ENCODE assay signal across 8 cellular contexts in genomic region chr3:15768421-15769255, GRCh38. TPM values are rescaled to one million over a fixed set of nuclear protein-coding genes. Genes with fewer than 3 reads are reported as not detected.
DNase-seq lines count a peak whose midpoint lies in the region; ATAC-seq and TF ChIP-seq lines count a peak whose summit lies in the region.

No MANE protein-coding gene starts in this region.

- TF ChIP-seq CTCF in AG04450 (IDR thresholded peaks at IDR 0.05; ENCODE audit: low read depth, low read length) (no peak), Panc1 (IDR thresholded peaks at IDR 0.05) (no peak), glutamatergic neuron (IDR thresholded peaks at IDR 0.05; ENCODE audit: partially characterized antibody, unreplicated experiment) (no peak)

- no peaks in the 10 kb centered on the region for H3K36me3 Mint-ChIP-seq in glutamatergic neuron (ENCODE audit: unreplicated experiment)

- H3K27me3 Mint-ChIP-seq in glutamatergic neuron (ENCODE audit: unreplicated experiment): no peaks in the 10 kb centered on the region

- ATAC-seq in GM18858 (IDR thresholded peaks at IDR 0.05; ENCODE audit: unreplicated experiment) (peak; percentile 92), HG03066 (IDR thresholded peaks at IDR 0.05; ENCODE audit: low read depth, unreplicated experiment) (peak; percentile 68), Panc1 (peak; percentile 91), esophagus mucosa (peak; percentile 96)

- no peak overlapping the region for H3K27ac Mint-ChIP-seq in glutamatergic neuron (ENCODE audit: unreplicated experiment)

- intact Hi-C loops in Panc1 (cut with micrococcal nuclease; ENCODE audit: unreplicated experiment): no loop called here

- H3K9me3 Mint-ChIP-seq in glutamatergic neuron (ENCODE audit: unreplicated experiment): no peaks in the 10 kb centered on the region

- H3K9me3 ChIP-seq in AG04450 (ENCODE audit: control insufficient read depth, insufficient read depth, low read length) (no peaks in the 10 kb centered on the region; the same call in 1 of the 2 replicates), Panc1 (ENCODE audit: control insufficient read depth, insufficient read depth, low read depth, low read length) (no peaks in the 10 kb centered on the region)

- H3K4me1 Mint-ChIP-seq in glutamatergic neuron (ENCODE audit: low read depth, unreplicated experiment): no peaks in the 10 kb centered on the region

- peak overlapping the region; percentile 21 for H3K27ac ChIP-seq in AG04450 (ENCODE audit: low read depth, low read length)
- H3K27ac ChIP-seq in Panc1 (ENCODE audit: low read length): peak overlapping the region; percentile 88

- no peaks in the 10 kb centered on the region for H3K27me3 ChIP-seq in AG04450 (ENCODE audit: control insufficient read depth, insufficient read depth, low read length)
- H3K27me3 ChIP-seq in Panc1 (ENCODE audit: control insufficient read depth, insufficient read depth, low read length): no peaks in the 10 kb centered on the region

- peaks cover 6% of the 10 kb centered on the region; the same call in 1 of the 2 replicates for H3K36me3 ChIP-seq in Panc1 (ENCODE audit: control insufficient read depth, insufficient read depth, low read length)

- CTCF ChIA-PET in AG04450 (lab: Charles Lee) (interaction anchor here (0.6 to 1.0 kb wide), 2 partner anchors 9 to 1565 kb away, joined by 3 read pairs; no protein-coding TSS in a partner anchor), Panc1 (lab: Charles Lee) (interaction anchor here (0.6 kb wide), 1 partner anchor 51 kb away, joined by 4 read pairs; no protein-coding TSS in a partner anchor)

- no TSS peak for BruUV-seq in Panc1 (replicated peaks; lab: Mats Ljungman, UMichigan)

- peak; percentile 82 for DNase-seq in AG04450 (ENCODE audit: low read depth, low spot score)
- DNase-seq in Panc1 (ENCODE audit: low read depth, low spot score): peak; percentile 83
- DNase-seq in skeletal muscle cell (ENCODE audit: low read depth): peak; percentile 88
- DNase-seq in ureter (ENCODE audit: low spot score): no peak
- DNase-seq in glutamatergic neuron: no peak

- peaks cover 34% of the 10 kb centered on the region for H3K4me1 ChIP-seq in Panc1 (ENCODE audit: control insufficient read depth, insufficient read depth, low read length)

- POLR2A ChIA-PET in AG04450 (lab: Yijun Ruan, JAX) (interaction anchor here (1.1 to 1.3 kb wide), 3 partner anchors 9 to 29 kb away, joined by 3 to 5 read pairs (median 5); partner anchors contain the start of gene ANKRD28), Panc1 (lab: Charles Lee) (interaction anchor here (0.6 kb wide), 2 partner anchors 18 to 131 kb away, joined by 3 to 8 read pairs; no protein-coding TSS in a partner anchor)

- in situ Hi-C loops in Panc1 (cut with HindIII; ENCODE audit: low pct_unique_long_range_greater_than_20kb, low sequenced_read_pairs): no loop called here

- H3K4me3 Mint-ChIP-seq in glutamatergic neuron (ENCODE audit: unreplicated experiment): no peak overlapping the region

- H3K4me3 ChIP-seq in AG04450 (ENCODE audit: low read depth, low read length) (no peak overlapping the region), Panc1 (ENCODE audit: low read depth in 2 of 2, low read length in 2 of 2) (no peak overlapping the region), skeletal muscle cell (ENCODE audit: low read depth, low read length) (no peak overlapping the region)

RNA-seq across cellular contexts. Expression of gene ANKRD28, which starts 29.1 kb away (rescaled TPM):
- polyA plus RNA-seq in AG04450 (2011; rRNA removed): 114 and 134 TPM in 2 replicates
- polyA minus RNA-seq in AG04450 (2011; rRNA and poly(A)+ RNA removed): 203 and 267 TPM in 2 replicates
- total RNA-seq in Panc1 (2021; ENCODE audit: unreplicated experiment) (89.3 TPM), esophagus mucosa (29.2 TPM), ureter (62.4 TPM), glutamatergic neuron (ENCODE audit: unreplicated experiment) (84.3 TPM)
- 35.0 TPM for polyA plus RNA-seq in Panc1 (2012; ENCODE audit: insufficient read length)

Comparison
In these comparisons a context has a peak if more than half of its experiments do, and no peak if none do; other contexts are left out.
1. DNase-seq: peak in AG04450 (single experiment), Panc1 (single experiment) and skeletal muscle cell (single experiment); none in ureter (single experiment) and glutamatergic neuron (single experiment).
2. Peak in every context shown above with its lines, with median percentiles within 50 percentile points of each other: ATAC-seq.